ENCODE assay signal across 19 cellular contexts in the genomic region with DNA sequence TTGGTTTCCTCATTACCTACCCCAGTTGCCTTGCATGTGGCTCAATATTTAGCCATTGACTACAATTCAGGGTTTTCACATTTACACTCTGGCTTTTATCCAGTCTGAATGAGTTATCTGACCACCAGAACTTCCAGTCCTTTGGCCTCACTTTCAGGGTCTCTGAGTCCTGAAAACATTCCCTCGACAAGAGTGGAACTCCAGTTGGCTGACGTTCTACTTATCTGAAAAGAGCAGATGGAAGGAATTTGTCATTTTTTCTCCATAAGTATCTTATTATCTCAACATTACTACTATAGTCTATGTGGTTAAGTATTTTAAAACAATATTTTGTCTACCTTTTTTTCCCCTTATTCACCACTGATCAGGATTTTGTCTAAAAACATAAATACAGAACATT. TPM values are rescaled to one million over a fixed set of nuclear protein-coding genes. Genes with fewer than 3 reads are reported as not detected.
DNase-seq lines count a peak whose midpoint lies in the region; ATAC-seq, FAIRE-seq and TF ChIP-seq lines count a peak whose summit lies in the region.
"Had no signal": no experiment of that assay in that cellular context is flagged by ENCODE, and none has a peak within 500 bp of the region (broad histone marks: within the 10 kb centered on the region; RNA-seq: fewer than 3 reads in every experiment).

No MANE protein-coding gene starts in this region.

- ATAC-seq in WTC11 (no peak), thoracic aorta (ENCODE audit: insufficient number of reproducible peaks, low FRiP score, low read depth) (no peak)

- 32 to 38% methylated on average over 2 of the region's 2 CpGs for WGBS in GM23248 (ENCODE audit: low coverage in 1 of 2, low lambda C conversion rate in 2 of 2, missing lambda C conversion rate in 2 of 2), 2 experiments

- H4K20me1 ChIP-seq in OCI-LY3 (ENCODE audit: insufficient read depth, low read length), result no peaks in the 10 kb centered on the region
- H4K20me1 ChIP-seq in GM23248 (ENCODE audit: insufficient read depth), result no peaks in the 10 kb centered on the region

- no peaks in the 10 kb centered on the region for H3K9me3 ChIP-seq in OCI-LY3 (ENCODE audit: insufficient read depth, low read length)
- no peaks in the 10 kb centered on the region for H3K9me3 ChIP-seq in thoracic aorta
- H3K9me3 ChIP-seq in GM23248 (ENCODE audit: low read depth), result no peaks in the 10 kb centered on the region
- H3K9me3 ChIP-seq: BE2C had no signal

- H3K27ac ChIP-seq in OCI-LY3 (ENCODE audit: low read length) (no peak overlapping the region), thoracic aorta (peak overlapping the region; percentile 8 to 41), GM23248 (no peak overlapping the region)

- peak; percentile 14 for FAIRE-seq in colon (lab: Jason Lieb, UNC)
- FAIRE-seq: A204.1, D721Med, G401.6, HTR-8/SVneo had no signal

- CTCF ChIA-PET in WTC11 (lab: Charles Lee), result no interaction called here

- no peaks in the 10 kb centered on the region for H3K79me2 ChIP-seq in OCI-LY3 (ENCODE audit: low read length)
- H3K79me2 ChIP-seq in GM23248 (ENCODE audit: insufficient read depth), result no peaks in the 10 kb centered on the region

- H3K4me1 ChIP-seq in OCI-LY3 (ENCODE audit: low read length), result peaks cover 14% of the 10 kb centered on the region
- H3K4me1 ChIP-seq in thoracic aorta (ENCODE audit: control insufficient read depth in 1 of 2, low read depth in 2 of 2), result peaks cover 2 to 6% of the 10 kb centered on the region in 2 donors
- 0 out of 2 replicates have a peak, but pooled peaks cover 4% of the 10 kb centered on the region for H3K4me1 ChIP-seq in GM23248 (ENCODE audit: insufficient read depth)
- H3K4me1 ChIP-seq: BE2C had no signal

- in situ Hi-C loops in GM23248 (cut with MboI), result no loop called here

- no peak overlapping the region for H3K4me3 Mint-ChIP-seq in WTC11
- H3K4me3 Mint-ChIP-seq: CD4-positive, CD25-positive, alpha-beta regulatory T cell; CD8-positive, alpha-beta memory T cell; H9 had no signal

- no peaks in the 10 kb centered on the region for H3K9me3 Mint-ChIP-seq in WTC11
- H3K9me3 Mint-ChIP-seq: CD4-positive, CD25-positive, alpha-beta regulatory T cell; CD8-positive, alpha-beta memory T cell had no signal

- no peaks in the 10 kb centered on the region for H3K27me3 Mint-ChIP-seq in WTC11 (ENCODE audit: low read depth)
- H3K27me3 Mint-ChIP-seq: CD4-positive, CD25-positive, alpha-beta regulatory T cell; CD8-positive, alpha-beta memory T cell had no signal

- POLR2A ChIA-PET in WTC11 (lab: Charles Lee), result no interaction called here

- no peaks in the 10 kb centered on the region for H3K9me2 ChIP-seq in GM23248 (ENCODE audit: insufficient read depth)

- H3K27me3 ChIP-seq in OCI-LY3 (ENCODE audit: low read depth, low read length), result no peaks in the 10 kb centered on the region
- H3K27me3 ChIP-seq in thoracic aorta (replicated peaks; ENCODE audit: insufficient read depth), result no peaks in the 10 kb centered on the region
- H3K27me3 ChIP-seq in GM23248 (replicated peaks; ENCODE audit: insufficient read depth), result no peaks in the 10 kb centered on the region
- H3K27me3 ChIP-seq: BE2C had no signal

- no peak overlapping the region for H2AFZ ChIP-seq in OCI-LY3 (ENCODE audit: low read depth, low read length)
- no peak overlapping the region for H2AFZ ChIP-seq in GM23248

- no peak overlapping the region for H3K9ac ChIP-seq in OCI-LY3 (ENCODE audit: low read length)
- H3K9ac ChIP-seq in GM23248, result no peak overlapping the region

- H3K4me2 ChIP-seq in OCI-LY3 (ENCODE audit: low read length), result peak overlapping the region; percentile 16; the same call in 1 of the 2 replicates
- no peak overlapping the region for H3K4me2 ChIP-seq in GM23248 (ENCODE audit: unreplicated experiment)

- H3K4me1 Mint-ChIP-seq in WTC11, result peaks cover 4% of the 10 kb centered on the region

- H3F3A ChIP-seq in GM23248 (ENCODE audit: insufficient read depth), result peaks cover 11% of the 10 kb centered on the region

- H3K27ac Mint-ChIP-seq in WTC11, result 0 out of 2 replicates have a peak overlapping the region, but pooled peaks have one; percentile 68
- H3K27ac Mint-ChIP-seq: CD4-positive, CD25-positive, alpha-beta regulatory T cell had no signal

- DNase-seq in WTC11 (ENCODE audit: low spot score) (no peak), thoracic aorta (ENCODE audit: low spot score) (no peak), GM23248 (no peak), NCI-H187 treated with DMSO at 0.1 percent for 48 hours (lab: John Stamatoyannopoulos, UW) (no peak)
- no peak for DNase-seq in stimulated activated CD8-positive, alpha-beta memory T cell treated with anti-CD3 and anti-CD28 coated beads, Interleukin-4, amount 100 ng/mL, for 48 hours
- DNase-seq: ACHN; BE2C; C1 segment of cervical spinal cord; CD4-positive, CD25-positive, alpha-beta regulatory T cell; CD8-positive, alpha-beta memory T cell; COR-L47; H9; IMR-90 had no signal

- H3K4me3 ChIP-seq in OCI-LY3 (ENCODE audit: low read length) (no peak overlapping the region), thoracic aorta (no peak overlapping the region), GM23248 (no peak overlapping the region)

- H3K36me3 Mint-ChIP-seq in WTC11, result peaks cover 18% of the 10 kb centered on the region

- TF ChIP-seq CTCF in OCI-LY3 (IDR thresholded peaks at IDR 0.05; ENCODE audit: low read depth, low read length) (no peak), WTC11 (IDR thresholded peaks at IDR 0.05) (no peak), thoracic aorta (IDR thresholded peaks at IDR 0.05) (no peak)

- H3K36me3 ChIP-seq in OCI-LY3 (replicated peaks; ENCODE audit: low read depth, low read length), result peaks cover 11% of the 10 kb centered on the region
- no peaks in the 10 kb centered on the region for H3K36me3 ChIP-seq in thoracic aorta
- H3K36me3 ChIP-seq in GM23248 (ENCODE audit: low read depth), result no peaks in the 10 kb centered on the region
- H3K36me3 ChIP-seq: BE2C had no signal

TF ChIP-seq in WTC11, 78 proteins besides CTCF, POLR2A, EP300 and RAD21:
- no peak for TF ChIP-seq ZNF263 (CRISPR knock-in tag; IDR thresholded peaks at IDR 0.05; ENCODE audit: low read depth)
- TF ChIP-seq RORB (CRISPR knock-in tag; IDR thresholded peaks at IDR 0.05), result no peak
- TF ChIP-seq MXD4 (CRISPR knock-in tag; IDR thresholded peaks at IDR 0.05; ENCODE audit: borderline replicate concordance), result no peak
- TF ChIP-seq ESRRA (CRISPR knock-in tag; IDR thresholded peaks at IDR 0.05; ENCODE audit: borderline replicate concordance), result no peak
- TF ChIP-seq, protein P1, sequence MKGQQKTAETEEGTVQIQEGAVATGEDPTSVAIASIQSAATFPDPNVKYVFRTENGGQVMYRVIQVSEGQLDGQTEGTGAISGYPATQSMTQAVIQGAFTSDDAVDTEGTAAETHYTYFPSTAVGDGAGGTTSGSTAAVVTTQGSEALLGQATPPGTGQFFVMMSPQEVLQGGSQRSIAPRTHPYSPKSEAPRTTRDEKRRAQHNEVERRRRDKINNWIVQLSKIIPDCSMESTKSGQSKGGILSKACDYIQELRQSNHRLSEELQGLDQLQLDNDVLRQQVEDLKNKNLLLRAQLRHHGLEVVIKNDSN (CRISPR knock-in tag; IDR thresholded peaks at IDR 0.05), result no peak
- TF ChIP-seq, protein P2, sequence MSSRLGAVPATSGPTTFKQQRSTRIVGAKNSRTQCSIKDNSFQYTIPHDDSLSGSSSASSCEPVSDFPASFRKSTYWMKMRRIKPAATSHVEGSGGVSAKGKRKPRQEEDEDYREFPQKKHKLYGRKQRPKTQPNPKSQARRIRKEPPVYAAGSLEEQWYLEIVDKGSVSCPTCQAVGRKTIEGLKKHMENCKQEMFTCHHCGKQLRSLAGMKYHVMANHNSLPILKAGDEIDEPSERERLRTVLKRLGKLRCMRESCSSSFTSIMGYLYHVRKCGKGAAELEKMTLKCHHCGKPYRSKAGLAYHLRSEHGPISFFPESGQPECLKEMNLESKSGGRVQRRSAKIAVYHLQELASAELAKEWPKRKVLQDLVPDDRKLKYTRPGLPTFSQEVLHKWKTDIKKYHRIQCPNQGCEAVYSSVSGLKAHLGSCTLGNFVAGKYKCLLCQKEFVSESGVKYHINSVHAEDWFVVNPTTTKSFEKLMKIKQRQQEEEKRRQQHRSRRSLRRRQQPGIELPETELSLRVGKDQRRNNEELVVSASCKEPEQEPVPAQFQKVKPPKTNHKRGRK (CRISPR knock-in tag; IDR thresholded peaks at IDR 0.05; ENCODE audit: borderline replicate concordance), result no peak
- TF ChIP-seq JUN (CRISPR knock-in tag; IDR thresholded peaks at IDR 0.05), result no peak
- TF ChIP-seq GRHL2 (CRISPR knock-in tag; IDR thresholded peaks at IDR 0.05; ENCODE audit: insufficient replicate concordance, severe bottlenecking), result no peak
- TF ChIP-seq, protein P3, sequence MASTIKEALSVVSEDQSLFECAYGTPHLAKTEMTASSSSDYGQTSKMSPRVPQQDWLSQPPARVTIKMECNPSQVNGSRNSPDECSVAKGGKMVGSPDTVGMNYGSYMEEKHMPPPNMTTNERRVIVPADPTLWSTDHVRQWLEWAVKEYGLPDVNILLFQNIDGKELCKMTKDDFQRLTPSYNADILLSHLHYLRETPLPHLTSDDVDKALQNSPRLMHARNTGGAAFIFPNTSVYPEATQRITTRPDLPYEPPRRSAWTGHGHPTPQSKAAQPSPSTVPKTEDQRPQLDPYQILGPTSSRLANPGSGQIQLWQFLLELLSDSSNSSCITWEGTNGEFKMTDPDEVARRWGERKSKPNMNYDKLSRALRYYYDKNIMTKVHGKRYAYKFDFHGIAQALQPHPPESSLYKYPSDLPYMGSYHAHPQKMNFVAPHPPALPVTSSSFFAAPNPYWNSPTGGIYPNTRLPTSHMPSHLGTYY (CRISPR knock-in tag; IDR thresholded peaks at IDR 0.05), result no peak
- TF ChIP-seq JAZF1 (CRISPR knock-in tag; IDR thresholded peaks at IDR 0.05), result no peak
- TF ChIP-seq OVOL2 (CRISPR knock-in tag; IDR thresholded peaks at IDR 0.05; ENCODE audit: borderline replicate concordance), result no peak
- TF ChIP-seq ZNF121 (CRISPR knock-in tag; IDR thresholded peaks at IDR 0.05), result no peak
- no peak for TF ChIP-seq TEAD1 (CRISPR knock-in tag; IDR thresholded peaks at IDR 0.05)

RNA-seq across cellular contexts. Expression of a gene that starts 5.2 kb away (rescaled TPM):
- total RNA-seq in WTC11 (2021), result 23.7 to 26.0 TPM (median 24.5 TPM) in 3 replicates
- total RNA-seq in thoracic aorta, result 10 to 100 TPM in 1 of 2 donors, 1 to 10 TPM in 1; 9.0 to 17.3 TPM
- 15.4 and 15.8 TPM in 2 replicates for total RNA-seq in GM23248 (2014; rRNA removed; shearing (Covaris generic))
- polyA plus RNA-seq in GM23248 (2016; fragmentation: Nextera tagmentation; extraction: Ambion mirVana), result 18.5 and 27.3 TPM in 2 replicates

RNA-seq across cellular contexts. Expression of a gene that starts 21.4 kb away (rescaled TPM):
- total RNA-seq in WTC11 (2021), result 47.3 to 53.9 TPM (median 53.0 TPM) in 3 replicates
- 100 to 1,000 TPM in 1 of 2 donors, 10 to 100 TPM in 1; 20.3 to 635 TPM for total RNA-seq in thoracic aorta
- total RNA-seq in GM23248 (2014; rRNA removed; shearing (Covaris generic)), result 11.4 and 14.4 TPM in 2 replicates
- 41.5 and 44.8 TPM in 2 replicates for polyA plus RNA-seq in GM23248 (2016; fragmentation: Nextera tagmentation; extraction: Ambion mirVana)

Comparison
In these comparisons a context has a peak if more than half of its experiments do, and no peak if none do; other contexts are left out.
1. H3K27ac ChIP-seq: peak in thoracic aorta (2 of 2); none in OCI-LY3 (single experiment) and GM23248 (single experiment).